ENCODE assay signal across 26 cellular contexts in genomic region chrX:95889279-95889678, GRCh38.
"Had no signal": no experiment of that assay in that cellular context is flagged by ENCODE, and none has a peak within 500 bp of the region (broad histone marks: within the 10 kb centered on the region; RNA-seq: fewer than 3 reads in every experiment).

No MANE protein-coding gene starts in this region.

- ATAC-seq: heart left ventricle; left lobe of liver; lower lobe of right lung; natural killer cell; stimulated activated memory B cell treated with anti-CD40 and anti-IgM and Interleukin-4, amounts not matched to agents 10 μg/mL and 1 μg/mL and 100 μg/mL, for 72 hours; stimulated activated naive CD8-positive, alpha-beta T cell treated with anti-CD3 and anti-CD28 coated beads, Interleukin-15, amount 100 ng/mL, for 72 hours; upper lobe of right lung had no signal

- H3K36me3 ChIP-seq: heart left ventricle, lower lobe of right lung, ovary, right atrium auricular region, right lobe of liver, tibial nerve, upper lobe of right lung had no signal

- H3K4me1 ChIP-seq: lower lobe of right lung, right atrium auricular region, right lobe of liver, upper lobe of right lung had no signal

- H3K27me3 ChIP-seq: ovary, right atrium auricular region, right lobe of liver, upper lobe of right lung had no signal

- H3K9me3 ChIP-seq: heart left ventricle, lower lobe of right lung, ovary, right atrium auricular region, right lobe of liver, tibial nerve, upper lobe of right lung had no signal

- DNase-seq: heart left ventricle; hypothalamus; islet precursor cell; lower lobe of right lung; mammary epithelial cell; mesenchymal stem cell; midbrain; naive B cell; natural killer cell; nephron progenitor cell; ovary; right lobe of liver; stimulated activated CD4-positive, alpha-beta T cell treated with anti-CD3 and anti-CD28 coated beads, Interleukin-1b, Interleukin-23, amount 100 ng/mL, for 48 hours; stimulated activated CD4-positive, alpha-beta T cell treated with anti-CD3 and anti-CD28 coated beads, Interleukin-2, amount 100 ng/mL, for 48 hours; stimulated activated CD4-positive, alpha-beta T cell treated with anti-CD3 and anti-CD28 coated beads, Interleukin-4, amount 100 ng/mL, for 4 hours; stimulated activated CD8-positive, alpha-beta memory T cell treated with anti-CD3 and anti-CD28 coated beads, Interleukin-4, amount 100 ng/mL, for 48 hours; stimulated activated naive CD4-positive, alpha-beta T cell treated with Interleukin-2 at 50 U/mL for 16 hours; stimulated activated naive CD8-positive, alpha-beta T cell treated with anti-CD3 and anti-CD28 coated beads, Interleukin-15, amount 100 ng/mL, for 72 hours; substantia nigra; upper lobe of right lung had no signal

- H3K4me3 ChIP-seq: heart left ventricle, lower lobe of right lung, ovary, right atrium auricular region, right lobe of liver, smooth muscle cell, tibial nerve, upper lobe of right lung had no signal

- H3K36me3 Mint-ChIP-seq: naive B cell; natural killer cell; stimulated activated memory B cell treated with anti-CD40 and anti-IgM and Interleukin-4, amounts not matched to agents 10 μg/mL and 1 μg/mL and 100 μg/mL, for 72 hours had no signal

- H3K27ac ChIP-seq: heart left ventricle, lower lobe of right lung, ovary, right atrium auricular region, right lobe of liver, tibial nerve, upper lobe of right lung had no signal

- H3K4me2 ChIP-seq: smooth muscle cell had no signal

- H3K27me3 Mint-ChIP-seq: naive B cell; progenitor cell of endocrine pancreas; stimulated activated memory B cell treated with anti-CD40 and anti-IgM and Interleukin-4, amounts not matched to agents 10 μg/mL and 1 μg/mL and 100 μg/mL, for 72 hours; stimulated activated naive CD8-positive, alpha-beta T cell treated with anti-CD3 and anti-CD28 coated beads, Interleukin-15, amount 100 ng/mL, for 72 hours had no signal

- H3K27ac Mint-ChIP-seq: naive B cell; natural killer cell; nephron progenitor cell; progenitor cell of endocrine pancreas; stimulated activated memory B cell treated with anti-CD40 and anti-IgM and Interleukin-4, amounts not matched to agents 10 μg/mL and 1 μg/mL and 100 μg/mL, for 72 hours; stimulated activated naive CD8-positive, alpha-beta T cell treated with anti-CD3 and anti-CD28 coated beads, Interleukin-15, amount 100 ng/mL, for 72 hours had no signal

- H3K4me3 Mint-ChIP-seq: naive B cell; natural killer cell; nephron progenitor cell; stimulated activated memory B cell treated with anti-CD40 and anti-IgM and Interleukin-4, amounts not matched to agents 10 μg/mL and 1 μg/mL and 100 μg/mL, for 72 hours; stimulated activated naive CD8-positive, alpha-beta T cell treated with anti-CD3 and anti-CD28 coated beads, Interleukin-15, amount 100 ng/mL, for 72 hours had no signal

- H3K9me3 Mint-ChIP-seq: nephron progenitor cell; stimulated activated naive CD8-positive, alpha-beta T cell treated with anti-CD3 and anti-CD28 coated beads, Interleukin-15, amount 100 ng/mL, for 72 hours had no signal

- H3K4me1 Mint-ChIP-seq: naive B cell; natural killer cell; nephron progenitor cell; stimulated activated memory B cell treated with anti-CD40 and anti-IgM and Interleukin-4, amounts not matched to agents 10 μg/mL and 1 μg/mL and 100 μg/mL, for 72 hours; stimulated activated naive CD8-positive, alpha-beta T cell treated with anti-CD3 and anti-CD28 coated beads, Interleukin-15, amount 100 ng/mL, for 72 hours had no signal
